In genomic region chr3:172138792-172139507, GRCh38 we compare ENCODE assay signal across 8 cellular contexts.
A peak's percentile ranks its signal among the peaks of the same experiment; 100 is the strongest.
DNase-seq lines count a peak whose midpoint lies in the region; ATAC-seq and TF ChIP-seq lines count a peak whose summit lies in the region.

No MANE protein-coding gene starts in this region.

- DNase-seq in Ammon's horn (ENCODE audit: low spot score) (peak; percentile 88), head of caudate nucleus (peak in 41 of 42 donors; percentile 32 to 92 (median 71)), prostate gland (ENCODE audit: low spot score) (no peak), COR-L47 (lab: John Stamatoyannopoulos, UW) (no peak)
- DNase-seq in activated CD4-positive, alpha-beta T cell treated with anti-CD3 and anti-CD28 coated beads, Interleukin-2, amount 50 U/mL, for 48 hours = peak; percentile 47 to 50

- no peaks in the 10 kb centered on the region for H3K27me3 ChIP-seq in prostate gland (replicated peaks; ENCODE audit: insufficient read depth)

- intact Hi-C loops in head of caudate nucleus (cut with DNase I) = no loop called here
- intact Hi-C loops in prostate gland (cut with DNase I) = loop anchor here (5.0 kb wide), 1 partner anchor 63 kb away; no protein-coding TSS in a partner anchor

- H3K4me1 ChIP-seq in prostate gland (replicated peaks) = peaks cover 13% of the 10 kb centered on the region

- H3K9me3 ChIP-seq in prostate gland = no peaks in the 10 kb centered on the region

- TF ChIP-seq CTCF in prostate gland (IDR thresholded peaks at IDR 0.05) = no peak

- ATAC-seq in GM19025 (IDR thresholded peaks at IDR 0.05; ENCODE audit: low read depth, unreplicated experiment) = peak; percentile 35
- ATAC-seq in HG03571 (IDR thresholded peaks at IDR 0.05; ENCODE audit: unreplicated experiment) = peak; percentile 31
- ATAC-seq in HG03469 (IDR thresholded peaks at IDR 0.05; ENCODE audit: unreplicated experiment) = no peak

- H3K36me3 ChIP-seq in prostate gland = no peaks in the 10 kb centered on the region

- peak overlapping the region; percentile 20 to 36 for H3K27ac ChIP-seq in prostate gland

- 68% methylated on average over 6 of the region's 6 CpGs for WGBS in prostate gland

- no peak overlapping the region for H3K4me3 ChIP-seq in prostate gland

- TF ChIP-seq POLR2A in prostate gland (IDR thresholded peaks at IDR 0.05) = no peak

Comparison
In these comparisons a context has a peak if more than half of its experiments do, and no peak if none do; other contexts are left out.
1. DNase-seq: peak in Ammon's horn (single experiment), activated CD4-positive, alpha-beta T cell treated with anti-CD3 and anti-CD28 coated beads, Interleukin-2, amount 50 U/mL, for 48 hours (2 of 2) and head of caudate nucleus (41 of 42); none in prostate gland (single experiment) and COR-L47 (single experiment).